ENCODE assay signal across 23 cellular contexts in genomic region chr9:73494894-73495293, GRCh38.
DNase-seq lines count a peak whose midpoint lies in the region; ATAC-seq and TF ChIP-seq lines count a peak whose summit lies in the region.
"Had no signal": no experiment of that assay in that cellular context is flagged by ENCODE, and none has a peak within 500 bp of the region (broad histone marks: within the 10 kb centered on the region; RNA-seq: fewer than 3 reads in every experiment).

No MANE protein-coding gene starts in this region.

- H3K36me3 Mint-ChIP-seq in activated CD4-positive, alpha-beta T cell treated with anti-CD3 and anti-CD28 coated beads, Interleukin-2, amount 10 ng/mL, durations not matched to agents 24 days and 14 days (ENCODE audit: low read depth) = no peaks in the 10 kb centered on the region
- H3K36me3 Mint-ChIP-seq: CD14-positive monocyte; CD4-positive, alpha-beta memory T cell; CD4-positive, CD25-positive, alpha-beta regulatory T cell; CD8-positive, alpha-beta memory T cell had no signal

- 73% methylated on average over 5 of the region's 5 CpGs for WGBS in right cardiac atrium

- DNase-seq in Right ventricle myocardium superior = no peak
- no peak for DNase-seq in right cardiac atrium
- no peak for DNase-seq in left ventricle myocardium inferior
- no peak for DNase-seq in right atrium auricular region (ENCODE audit: low spot score)
- DNase-seq in activated CD4-positive, alpha-beta T cell treated with anti-CD3 and anti-CD28 coated beads, Interleukin-2, amount 10 ng/mL, durations not matched to agents 24 days and 14 days = no peak
- DNase-seq: 8988T; ACHN; BE2C; C1 segment of cervical spinal cord; CD4-positive, alpha-beta memory T cell; CD4-positive, CD25-positive, alpha-beta regulatory T cell; CD8-positive, alpha-beta memory T cell; COR-L47; DMS 273 treated with DMSO at 0.1 percent for 48 hours; DMS153; DMS53; DMS79; DND-41; EL; GDM1 had no signal

- H3K4me1 Mint-ChIP-seq in activated CD4-positive, alpha-beta T cell treated with anti-CD3 and anti-CD28 coated beads, Interleukin-2, amount 10 ng/mL, durations not matched to agents 24 days and 14 days = no peaks in the 10 kb centered on the region
- H3K4me1 Mint-ChIP-seq: CD14-positive monocyte; CD4-positive, alpha-beta memory T cell; CD4-positive, CD25-positive, alpha-beta regulatory T cell; CD8-positive, alpha-beta memory T cell had no signal

- no peak overlapping the region for H3K4me3 ChIP-seq in right cardiac atrium (ENCODE audit: low read length)
- peak overlapping the region; percentile 42 for H3K4me3 ChIP-seq in left ventricle myocardium inferior
- no peak overlapping the region for H3K4me3 ChIP-seq in right atrium auricular region
- H3K4me3 ChIP-seq: BLaER1, GM12878 had no signal

- H3K27ac Mint-ChIP-seq in activated CD4-positive, alpha-beta T cell treated with anti-CD3 and anti-CD28 coated beads, Interleukin-2, amount 10 ng/mL, durations not matched to agents 24 days and 14 days = no peak overlapping the region
- H3K27ac Mint-ChIP-seq: CD14-positive monocyte; CD4-positive, alpha-beta memory T cell; CD4-positive, CD25-positive, alpha-beta regulatory T cell; CD8-positive, alpha-beta memory T cell had no signal

- H3K27me3 ChIP-seq in right cardiac atrium (ENCODE audit: control insufficient read depth, insufficient read depth) = no peaks in the 10 kb centered on the region
- no peaks in the 10 kb centered on the region for H3K27me3 ChIP-seq in left ventricle myocardium inferior (ENCODE audit: low read depth)
- no peaks in the 10 kb centered on the region for H3K27me3 ChIP-seq in right atrium auricular region
- H3K27me3 ChIP-seq: BE2C, BLaER1 had no signal

- H3K4me1 ChIP-seq in right cardiac atrium (ENCODE audit: control insufficient read depth, insufficient read depth, low read length) (no peaks in the 10 kb centered on the region), left ventricle myocardium inferior (peaks cover 19% of the 10 kb centered on the region), right atrium auricular region (no peaks in the 10 kb centered on the region)
- H3K4me1 ChIP-seq: BE2C, BLaER1 had no signal

- no peaks in the 10 kb centered on the region for H3K36me3 ChIP-seq in left ventricle myocardium inferior
- H3K36me3 ChIP-seq in right atrium auricular region = no peaks in the 10 kb centered on the region
- H3K36me3 ChIP-seq: BE2C, BLaER1 had no signal

- no peak overlapping the region for H3K4me3 Mint-ChIP-seq in activated CD4-positive, alpha-beta T cell treated with anti-CD3 and anti-CD28 coated beads, Interleukin-2, amount 10 ng/mL, durations not matched to agents 24 days and 14 days
- H3K4me3 Mint-ChIP-seq: CD14-positive monocyte; CD4-positive, alpha-beta memory T cell; CD4-positive, CD25-positive, alpha-beta regulatory T cell; CD8-positive, alpha-beta memory T cell had no signal

- H3K9me3 ChIP-seq in right cardiac atrium (ENCODE audit: control insufficient read depth, low read length) = no peaks in the 10 kb centered on the region
- peaks cover 23% of the 10 kb centered on the region for H3K9me3 ChIP-seq in left ventricle myocardium inferior (replicated peaks)
- peaks cover 8 to 13% of the 10 kb centered on the region in 2 donors for H3K9me3 ChIP-seq in right atrium auricular region
- H3K9me3 ChIP-seq: BE2C, BLaER1 had no signal

- H3K27me3 Mint-ChIP-seq in activated CD4-positive, alpha-beta T cell treated with anti-CD3 and anti-CD28 coated beads, Interleukin-2, amount 10 ng/mL, durations not matched to agents 24 days and 14 days = no peaks in the 10 kb centered on the region
- H3K27me3 Mint-ChIP-seq: CD4-positive, alpha-beta memory T cell; CD4-positive, CD25-positive, alpha-beta regulatory T cell; CD8-positive, alpha-beta memory T cell had no signal

- TF ChIP-seq CTCF in left ventricle myocardium inferior (IDR thresholded peaks at IDR 0.05; ENCODE audit: borderline replicate concordance) (no peak), right atrium auricular region (IDR thresholded peaks at IDR 0.05) (no peak)

- ATAC-seq in Right ventricle myocardium superior (ENCODE audit: poor library complexity) = peak; percentile 61
- ATAC-seq in right cardiac atrium = no peak
- ATAC-seq: GM12878 had no signal

- H3K9me3 Mint-ChIP-seq in activated CD4-positive, alpha-beta T cell treated with anti-CD3 and anti-CD28 coated beads, Interleukin-2, amount 10 ng/mL, durations not matched to agents 24 days and 14 days = no peaks in the 10 kb centered on the region

- H3K27ac ChIP-seq in right cardiac atrium (ENCODE audit: low read length) (no peak overlapping the region), left ventricle myocardium inferior (replicated peaks) (peak overlapping the region; percentile 32), right atrium auricular region (no peak overlapping the region)
- H3K27ac ChIP-seq: BLaER1 had no signal

- intact Hi-C loops in Right ventricle myocardium superior (cut with DNase I) (no loop called here), right cardiac atrium (cut with DNase I) (no loop called here), left ventricle myocardium inferior (cut with micrococcal nuclease) (no loop called here)
- intact Hi-C loops in activated CD4-positive, alpha-beta T cell treated with anti-CD3 and anti-CD28 coated beads, Interleukin-2, amount 10 ng/mL, durations not matched to agents 24 days and 14 days (cut with micrococcal nuclease) = no loop called here
